19 cellular contexts compared by ENCODE assay signal in genomic region chr4:82681759-82682158, GRCh38.
"Had no signal": no experiment of that assay in that cellular context is flagged by ENCODE, and none has a peak within 500 bp of the region (broad histone marks: within the 10 kb centered on the region; RNA-seq: fewer than 3 reads in every experiment).

No MANE protein-coding gene starts in this region.

- H3K9me3 ChIP-seq: esophagus squamous epithelium had no signal

- H3K4me1 Mint-ChIP-seq: activated naive CD8-positive, alpha-beta T cell treated with anti-CD3 and anti-CD28 coated beads, Interleukin-2, amount 50 U/mL, for 24 hours; activated T-helper 17 cell treated with anti-CD3 and anti-CD28 coated beads, Interleukin-2, amount 50 U/mL, for 72 hours had no signal

- H3K27ac ChIP-seq: esophagus squamous epithelium, foreskin keratinocyte, VCaP had no signal

- H3K27me3 ChIP-seq: esophagus squamous epithelium, foreskin keratinocyte had no signal

- H3K36me3 Mint-ChIP-seq: natural killer cell treated with Interleukin-12 subunit alpha and Interleukin-12 subunit beta and Interleukin-15 and Interleukin-18, amount 100 ng/mL, for 72 hours had no signal

- H3K4me3 Mint-ChIP-seq: activated naive CD8-positive, alpha-beta T cell treated with anti-CD3 and anti-CD28 coated beads, Interleukin-2, amount 50 U/mL, for 24 hours; activated T-helper 17 cell treated with anti-CD3 and anti-CD28 coated beads, Interleukin-2, amount 50 U/mL, for 72 hours; natural killer cell treated with Interleukin-12 subunit alpha and Interleukin-12 subunit beta and Interleukin-15 and Interleukin-18, amount 100 ng/mL, for 72 hours; type B pancreatic cell had no signal

- H3K9me3 Mint-ChIP-seq: activated naive CD8-positive, alpha-beta T cell treated with anti-CD3 and anti-CD28 coated beads, Interleukin-2, amount 50 U/mL, for 24 hours; activated T-helper 17 cell treated with anti-CD3 and anti-CD28 coated beads, Interleukin-2, amount 50 U/mL, for 72 hours; natural killer cell treated with Interleukin-12 subunit alpha and Interleukin-12 subunit beta and Interleukin-15 and Interleukin-18, amount 100 ng/mL, for 72 hours; type B pancreatic cell had no signal

- H3K4me3 ChIP-seq: esophagus squamous epithelium had no signal

- ATAC-seq: activated naive CD8-positive, alpha-beta T cell treated with anti-CD3 and anti-CD28 coated beads, Interleukin-2, amount 50 U/mL, for 24 hours; activated T-helper 17 cell treated with anti-CD3 and anti-CD28 coated beads, Interleukin-2, amount 50 U/mL, for 72 hours; foreskin keratinocyte; left ventricle myocardium superior; natural killer cell treated with Interleukin-12 subunit alpha and Interleukin-12 subunit beta and Interleukin-15 and Interleukin-18, amount 100 ng/mL, for 72 hours had no signal

- H3K4me1 ChIP-seq: foreskin keratinocyte had no signal

- H3K27ac Mint-ChIP-seq: activated naive CD8-positive, alpha-beta T cell treated with anti-CD3 and anti-CD28 coated beads, Interleukin-2, amount 50 U/mL, for 24 hours; activated T-helper 17 cell treated with anti-CD3 and anti-CD28 coated beads, Interleukin-2, amount 50 U/mL, for 72 hours; natural killer cell treated with Interleukin-12 subunit alpha and Interleukin-12 subunit beta and Interleukin-15 and Interleukin-18, amount 100 ng/mL, for 72 hours; type B pancreatic cell had no signal

- H3K27me3 Mint-ChIP-seq: natural killer cell treated with Interleukin-12 subunit alpha and Interleukin-12 subunit beta and Interleukin-15 and Interleukin-18, amount 100 ng/mL, for 72 hours; type B pancreatic cell had no signal

- DNase-seq: activated CD4-positive, alpha-beta T cell treated with anti-CD3 and anti-CD28 coated beads for 1 hour; activated CD4-positive, alpha-beta T cell treated with anti-CD3 and anti-CD28 coated beads, Interleukin-2, amount 50 U/mL, for 48 hours; activated naive CD4-positive, alpha-beta T cell treated with Interleukin-2 at 50 U/mL for 16 hours; activated naive CD8-positive, alpha-beta T cell treated with anti-CD3 and anti-CD28 coated beads, Interleukin-2, amount 50 U/mL, for 24 hours; aorta; cortex of kidney; effector CD8-positive, alpha-beta T cell; esophagus squamous epithelium; foreskin keratinocyte; kidney glomerular epithelial cell; left ventricle myocardium superior; mesenchymal stem cell; stimulated activated CD4-positive, alpha-beta T cell treated with anti-CD3 and anti-CD28 coated beads, Interleukin-4, amount 100 ng/mL, for 1 hour; stimulated activated naive CD4-positive, alpha-beta T cell; T1000 had no signal
